ENCODE assay signal across 11 cellular contexts in the genomic region with DNA sequence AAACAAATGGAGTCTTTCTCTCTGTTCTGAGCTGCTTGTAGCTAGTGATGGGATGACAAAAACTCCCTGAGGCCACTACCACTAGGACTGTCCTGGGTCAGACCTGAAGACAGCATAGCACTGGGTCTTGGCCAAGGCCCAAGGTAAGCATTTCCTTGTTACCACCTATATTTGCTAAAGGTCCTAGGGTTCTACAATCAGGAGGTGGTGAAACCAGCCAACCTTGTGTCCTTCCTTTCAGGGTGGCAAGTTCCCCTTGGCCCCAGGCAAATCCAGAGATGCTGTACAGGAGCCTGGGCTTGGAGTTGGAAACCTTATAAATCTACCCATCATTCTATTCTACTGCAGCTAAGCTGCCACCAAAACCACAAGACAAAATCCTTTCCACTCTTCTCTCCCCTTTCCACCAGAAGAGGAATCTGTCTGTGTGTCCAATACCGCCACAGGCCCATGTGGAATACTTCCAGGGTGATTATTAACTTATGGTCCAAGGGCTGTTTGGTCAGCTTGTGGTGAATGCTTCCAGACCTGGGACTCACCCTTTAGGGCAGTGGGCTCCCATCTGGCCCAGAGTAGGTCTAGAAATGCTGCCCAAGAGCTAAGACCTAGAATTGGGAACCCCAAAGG. TPM values are rescaled to one million over a fixed set of nuclear protein-coding genes. Genes with fewer than 3 reads are reported as not detected.
"Had no signal": no experiment of that assay in that cellular context is flagged by ENCODE, and none has a peak within 500 bp of the region (broad histone marks: within the 10 kb centered on the region; RNA-seq: fewer than 3 reads in every experiment).

No MANE protein-coding gene starts in this region.

- DNase-seq: IMR-90, Karpas-422, KBM-7, KG1 had no signal

- H3K27ac ChIP-seq: HL-60, KMS-11 had no signal

- H3K9ac ChIP-seq: KMS-11 had no signal

- ATAC-seq: K562 had no signal

- H3K4me3 ChIP-seq: K562 had no signal

- H3K4me2 ChIP-seq: KMS-11 had no signal

- FAIRE-seq: HTR-8/SVneo, K562 had no signal

RNA-seq across cellular contexts. Expression of gene SLC22A25, which starts 16.8 kb away (rescaled TPM):
- total RNA-seq: HT-29, HT1080, IMR-90, K562 had no signal
- polyA plus RNA-seq: IgD-negative memory B cell, IMR-90, K562 had no signal
